Comparison of ENCODE assay signal across 9 cellular contexts in genomic region chr2:47065771-47066380, GRCh38.
DNase-seq lines count a peak whose midpoint lies in the region; ATAC-seq and TF ChIP-seq lines count a peak whose summit lies in the region.
"Had no signal": no experiment of that assay in that cellular context is flagged by ENCODE, and none has a peak within 500 bp of the region (broad histone marks: within the 10 kb centered on the region; RNA-seq: fewer than 3 reads in every experiment).

No MANE protein-coding gene starts in this region.

- H3K27me3 Mint-ChIP-seq in dendritic cell treated with granulocyte-macrophage colony-stimulating factor and Interleukin-4, amounts not matched to agents 40 ng/mL and 50 ng/mL, for 4 days, result no peaks in the 10 kb centered on the region
- no peaks in the 10 kb centered on the region for H3K27me3 Mint-ChIP-seq in mesothelial cell of epicardium (ENCODE audit: low read depth)

- no peak for TF ChIP-seq CTCF in mesothelial cell of epicardium (IDR thresholded peaks at IDR 0.05; ENCODE audit: unreplicated experiment)

- H3K9me3 Mint-ChIP-seq in dendritic cell treated with granulocyte-macrophage colony-stimulating factor and Interleukin-4, amounts not matched to agents 40 ng/mL and 50 ng/mL, for 4 days, result no peaks in the 10 kb centered on the region
- no peaks in the 10 kb centered on the region for H3K9me3 Mint-ChIP-seq in mesothelial cell of epicardium

- H3K4me3 ChIP-seq in H7 (ENCODE audit: insufficient read depth, low read depth, low read length), result no peak overlapping the region

- intact Hi-C loops in dendritic cell treated with granulocyte-macrophage colony-stimulating factor and Interleukin-4, amounts not matched to agents 40 ng/mL and 50 ng/mL, for 4 days (cut with micrococcal nuclease), result no loop called here

- peak overlapping the region; percentile 78 for H3K27ac Mint-ChIP-seq in dendritic cell treated with granulocyte-macrophage colony-stimulating factor and Interleukin-4, amounts not matched to agents 40 ng/mL and 50 ng/mL, for 4 days
- H3K27ac Mint-ChIP-seq in mesothelial cell of epicardium, result peak overlapping the region; percentile 73

- H3K27me3 ChIP-seq in H7 (ENCODE audit: control insufficient read depth, insufficient read depth, low read length), result no peaks in the 10 kb centered on the region

- DNase-seq in A172 (ENCODE audit: low spot score) (peak; percentile 100), LHCN-M2 (ENCODE audit: low read depth) (peak; percentile 86), mesothelial cell of epicardium (ENCODE audit: low spot score in 2 of 2, unreplicated experiment in 2 of 2) (no peak), SHP77 treated with DMSO at 0.1 percent for 48 hours (lab: John Stamatoyannopoulos, UW) (no peak), H7 (no peak), NCI-H1092 (lab: John Stamatoyannopoulos, UW) (no peak)
- DNase-seq: NCI-H187 treated with DMSO at 0.1 percent for 48 hours had no signal

- ATAC-seq in GM19324 (IDR thresholded peaks at IDR 0.05; ENCODE audit: low FRiP score, unreplicated experiment), result no peak

- no peak overlapping the region for H3K4me3 Mint-ChIP-seq in dendritic cell treated with granulocyte-macrophage colony-stimulating factor and Interleukin-4, amounts not matched to agents 40 ng/mL and 50 ng/mL, for 4 days
- no peak overlapping the region for H3K4me3 Mint-ChIP-seq in mesothelial cell of epicardium

- peaks cover 96% of the 10 kb centered on the region for H3K4me1 Mint-ChIP-seq in dendritic cell treated with granulocyte-macrophage colony-stimulating factor and Interleukin-4, amounts not matched to agents 40 ng/mL and 50 ng/mL, for 4 days (ENCODE audit: low read depth)
- peaks cover 64% of the 10 kb centered on the region for H3K4me1 Mint-ChIP-seq in mesothelial cell of epicardium

- H3K36me3 ChIP-seq in H7 (replicated peaks; ENCODE audit: control insufficient read depth, insufficient read depth, low read length), result no peaks in the 10 kb centered on the region; the same call in 1 of the 2 replicates

- H3K36me3 Mint-ChIP-seq in dendritic cell treated with granulocyte-macrophage colony-stimulating factor and Interleukin-4, amounts not matched to agents 40 ng/mL and 50 ng/mL, for 4 days (ENCODE audit: low read depth), result peaks cover 100% of the 10 kb centered on the region
- H3K36me3 Mint-ChIP-seq in mesothelial cell of epicardium, result no peaks in the 10 kb centered on the region

Comparison
In these comparisons a context has a peak if more than half of its experiments do, and no peak if none do; other contexts are left out.
1. DNase-seq: peak in A172 (single experiment) and LHCN-M2 (single experiment); none in mesothelial cell of epicardium (0 of 2), SHP77 treated with DMSO at 0.1 percent for 48 hours (single experiment), H7 (single experiment) and NCI-H1092 (single experiment).